ENCODE assay signal across 8 cellular contexts in genomic region chr17:65055708-65056638, GRCh38. TPM values are rescaled to one million over a fixed set of nuclear protein-coding genes. Genes with fewer than 3 reads are reported as not detected.
DNase-seq lines count a peak whose midpoint lies in the region; ATAC-seq, FAIRE-seq and TF ChIP-seq lines count a peak whose summit lies in the region.

No MANE protein-coding gene starts in this region.

- no peak for TF ChIP-seq CTCF in choroid plexus epithelial cell (conservative IDR thresholded peaks at IDR 0.05; ENCODE audit: low read depth, low read length)

- ATAC-seq in GM21423 (IDR thresholded peaks at IDR 0.05; ENCODE audit: unreplicated experiment) (peak; percentile 13), left colon (peak; percentile 42)

- intact Hi-C loops in left colon (cut with DNase I, micrococcal nuclease): loop anchor here in 1 of 2 donors (10.0 kb wide), 1 partner anchor 81 kb away; no protein-coding TSS in a partner anchor

- FAIRE-seq in GM19239 (lab: Jason Lieb, UNC): no peak

- H3K4me3 ChIP-seq in choroid plexus epithelial cell (ENCODE audit: low read depth, low read length): peak overlapping the region; percentile 94

- peak; percentile 50 for DNase-seq in DMS53 (lab: John Stamatoyannopoulos, UW)
- DNase-seq in HuH-7.5 (ENCODE audit: low spot score): peak; percentile 44
- peak; percentile 57 for DNase-seq in activated CD4-positive, CD25-positive, alpha-beta regulatory T cell treated with anti-CD3 and anti-CD28 coated beads, Interleukin-2, amount 50 U/mL, for 72 hours
- peak; percentile 30 for DNase-seq in choroid plexus epithelial cell (ENCODE audit: low read depth)
- peak; percentile 66 to 72 for DNase-seq in left colon
- DNase-seq in stimulated activated CD4-positive, alpha-beta T cell treated with anti-CD3 and anti-CD28 coated beads, Interleukin-1b, Interleukin-23, amount 100 ng/mL, for 4 hours (ENCODE audit: low read depth in 2 of 2): peak; percentile 32 to 40
- no peak for DNase-seq in GM19239 (ENCODE audit: insufficient read length, low spot score)

RNA-seq across cellular contexts. Expression of gene GNA13, which starts 0.6 kb away (rescaled TPM):
- 10 to 100 TPM; 59.2 to 90.7 TPM for total RNA-seq in left colon
